In the genomic region with DNA sequence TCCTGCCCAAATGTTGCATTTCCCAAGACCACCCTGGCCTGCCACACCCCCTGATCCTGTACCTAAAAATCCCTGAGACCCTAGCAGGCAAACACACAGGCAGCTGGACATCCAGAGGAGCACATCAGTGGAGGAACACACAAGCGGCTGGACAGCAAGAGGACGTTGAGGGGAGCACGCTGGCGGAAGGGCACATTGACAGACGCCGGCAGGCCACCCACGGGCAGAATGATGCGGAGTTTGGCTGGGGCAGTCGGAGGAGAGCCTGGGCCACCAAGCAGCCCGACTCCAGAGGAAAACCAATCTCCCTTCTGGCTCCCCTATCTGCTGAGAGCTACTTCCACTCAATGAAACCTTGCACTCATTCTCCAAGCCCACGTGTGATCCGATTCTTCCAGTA, we compare ENCODE assay signal across 16 cellular contexts. TPM values are rescaled to one million over a fixed set of nuclear protein-coding genes. Genes with fewer than 3 reads are reported as not detected.
DNase-seq lines count a peak whose midpoint lies in the region; ATAC-seq, FAIRE-seq and TF ChIP-seq lines count a peak whose summit lies in the region.
"Had no signal": no experiment of that assay in that cellular context is flagged by ENCODE, and none has a peak within 500 bp of the region (broad histone marks: within the 10 kb centered on the region; RNA-seq: fewer than 3 reads in every experiment).

No MANE protein-coding gene starts in this region.

- H3K9me3 Mint-ChIP-seq in stimulated activated effector memory CD8-positive, alpha-beta T cell treated with anti-CD3 and anti-CD28 coated beads, Interleukin-12 subunit alpha, Interleukin-12 subunit beta, amount 100 ng/mL, for 72 hours: no peaks in the 10 kb centered on the region
- H3K9me3 Mint-ChIP-seq: CD8-positive, alpha-beta T cell; H9 had no signal

- H3K27ac ChIP-seq in BLaER1 (no peak overlapping the region), kidney (ENCODE audit: low read depth in 2 of 2, low read length in 2 of 2) (no peak overlapping the region), thyroid gland (no peak overlapping the region)
- H3K27ac ChIP-seq in BLaER1 treated with 17β-estradiol and CSF1 and Interleukin-3, amounts not matched to agents 10 nM and 100 nM: 0 out of 22 replicates have a peak overlapping the region, but pooled peaks of 1 of the 11 experiments have one; percentile 7

- H3K27me3 ChIP-seq in BLaER1 (no peaks in the 10 kb centered on the region), thyroid gland (no peaks in the 10 kb centered on the region)
- no peaks in the 10 kb centered on the region for H3K27me3 ChIP-seq in BLaER1 treated with 17β-estradiol and CSF1 and Interleukin-3, amounts not matched to agents 10 nM and 100 nM
- H3K27me3 ChIP-seq: BE2C had no signal

- ATAC-seq in stimulated activated effector memory CD8-positive, alpha-beta T cell treated with anti-CD3 and anti-CD28 coated beads, Interleukin-12 subunit alpha, Interleukin-12 subunit beta, amount 100 ng/mL, for 72 hours: no peak
- ATAC-seq in omental fat pad (ENCODE audit: low FRiP score): no peak
- ATAC-seq: CD8-positive, alpha-beta T cell had no signal

- H4K20me1 ChIP-seq in BLaER1: peaks cover 13% of the 10 kb centered on the region; the same call in 1 of the 2 replicates
- H4K20me1 ChIP-seq in BLaER1 treated with 17β-estradiol and CSF1 and Interleukin-3, amounts not matched to agents 10 nM and 100 nM: peaks cover 0 to 43% (median 0%) of the 10 kb centered on the region in 11 experiments; a peak in 3 of 22 replicates

- peak overlapping the region; percentile 81 for H3K4me2 ChIP-seq in BLaER1
- peak overlapping the region in 8 of 11 experiments; percentile 58 to 90 (median 74); a peak in 15 of 22 replicates for H3K4me2 ChIP-seq in BLaER1 treated with 17β-estradiol and CSF1 and Interleukin-3, amounts not matched to agents 10 nM and 100 nM

- peaks cover 6% of the 10 kb centered on the region for H3K36me3 Mint-ChIP-seq in stimulated activated effector memory CD8-positive, alpha-beta T cell treated with anti-CD3 and anti-CD28 coated beads, Interleukin-12 subunit alpha, Interleukin-12 subunit beta, amount 100 ng/mL, for 72 hours

- no peak for TF ChIP-seq POLR2A in thyroid gland (IDR thresholded peaks at IDR 0.05)

- intact Hi-C loops in kidney (cut with DNase I) (no loop called here), thyroid gland (cut with DNase I) (no loop called here)

- no peak overlapping the region for H3K9ac ChIP-seq in BLaER1
- no peak overlapping the region for H3K9ac ChIP-seq in BLaER1 treated with 17β-estradiol and CSF1 and Interleukin-3, amounts not matched to agents 10 nM and 100 nM
- H3K9ac ChIP-seq in kidney (ENCODE audit: low read length in 2 of 2): no peak overlapping the region

- WGBS in thyroid gland, 2 donors: 83% methylated on average over 8 to 12 of the region's 12 CpGs

- peak; percentile 38 for DNase-seq in kidney
- DNase-seq in stimulated activated effector memory CD8-positive, alpha-beta T cell treated with anti-CD3 and anti-CD28 coated beads, Interleukin-12 subunit alpha, Interleukin-12 subunit beta, amount 100 ng/mL, for 72 hours (ENCODE audit: low spot score in 2 of 2): no peak
- DNase-seq in omental fat pad (ENCODE audit: low spot score): no peak
- no peak for DNase-seq in thyroid gland
- DNase-seq: ACHN; BE2C; Calu3; CD8-positive, alpha-beta T cell; DMS79 treated with DMSO at 0.1 percent for 48 hours; GF-D8; GOT3; H9 had no signal

- peak overlapping the region; percentile 26 for H3K27ac Mint-ChIP-seq in stimulated activated effector memory CD8-positive, alpha-beta T cell treated with anti-CD3 and anti-CD28 coated beads, Interleukin-12 subunit alpha, Interleukin-12 subunit beta, amount 100 ng/mL, for 72 hours
- H3K27ac Mint-ChIP-seq: CD8-positive, alpha-beta T cell had no signal

- H3K4me3 ChIP-seq in BLaER1 (no peak overlapping the region), kidney (ENCODE audit: low read length in 2 of 2) (no peak overlapping the region), thyroid gland (replicated peaks in 1 of 3) (no peak overlapping the region)
- H3K4me3 ChIP-seq in BLaER1 treated with 17β-estradiol and CSF1 and Interleukin-3, amounts not matched to agents 10 nM and 100 nM: no peak overlapping the region

- H3K36me3 ChIP-seq in BLaER1: no peaks in the 10 kb centered on the region
- no peaks in the 10 kb centered on the region for H3K36me3 ChIP-seq in BLaER1 treated with 17β-estradiol and CSF1 and Interleukin-3, amounts not matched to agents 10 nM and 100 nM
- peaks cover 0 to 5% of the 10 kb centered on the region in 2 donors for H3K36me3 ChIP-seq in kidney (ENCODE audit: control insufficient read depth in 1 of 2, insufficient read depth in 2 of 2, low read length in 2 of 2)
- H3K36me3 ChIP-seq in thyroid gland: no peaks in the 10 kb centered on the region
- H3K36me3 ChIP-seq: BE2C had no signal

- H3K4me1 Mint-ChIP-seq in stimulated activated effector memory CD8-positive, alpha-beta T cell treated with anti-CD3 and anti-CD28 coated beads, Interleukin-12 subunit alpha, Interleukin-12 subunit beta, amount 100 ng/mL, for 72 hours: peaks cover 9% of the 10 kb centered on the region

- peaks cover 85% of the 10 kb centered on the region for H3K4me1 ChIP-seq in BLaER1
- H3K4me1 ChIP-seq in BLaER1 treated with 17β-estradiol and CSF1 and Interleukin-3, amounts not matched to agents 10 nM and 100 nM: peaks cover 15 to 87% (median 82%) of the 10 kb centered on the region in 10 experiments; a peak in 19 of 20 replicates
- peaks cover 14 to 20% of the 10 kb centered on the region in 2 donors for H3K4me1 ChIP-seq in kidney (ENCODE audit: control insufficient read depth in 1 of 2, insufficient read depth in 1 of 2, low read depth in 1 of 2, low read length in 2 of 2)
- H3K4me1 ChIP-seq in thyroid gland: no peaks in the 10 kb centered on the region
- H3K4me1 ChIP-seq: BE2C had no signal

- H3K4me3 Mint-ChIP-seq in stimulated activated effector memory CD8-positive, alpha-beta T cell treated with anti-CD3 and anti-CD28 coated beads, Interleukin-12 subunit alpha, Interleukin-12 subunit beta, amount 100 ng/mL, for 72 hours: no peak overlapping the region
- H3K4me3 Mint-ChIP-seq: CD14-positive monocyte; CD8-positive, alpha-beta T cell; H9 had no signal

- FAIRE-seq in kidney (lab: Jason Lieb, UNC): no peak
- FAIRE-seq: A204.1 had no signal

- H3K9me3 ChIP-seq in BLaER1: no peaks in the 10 kb centered on the region
- no peaks in the 10 kb centered on the region for H3K9me3 ChIP-seq in BLaER1 treated with 17β-estradiol and CSF1 and Interleukin-3, amounts not matched to agents 10 nM and 100 nM (replicated peaks in 1 of 11)
- H3K9me3 ChIP-seq in kidney (ENCODE audit: control insufficient read depth in 1 of 2, low read length in 2 of 2): no peaks in the 10 kb centered on the region
- H3K9me3 ChIP-seq in thyroid gland: no peaks in the 10 kb centered on the region
- H3K9me3 ChIP-seq: BE2C had no signal

- TF ChIP-seq CTCF in kidney (IDR thresholded peaks at IDR 0.05; ENCODE audit: borderline replicate concordance, extremely low read depth, insufficient read depth) (no peak), omental fat pad (IDR thresholded peaks at IDR 0.05) (no peak), thyroid gland (IDR thresholded peaks at IDR 0.05) (no peak)

RNA-seq across cellular contexts. Expression of a gene that starts 47.7 kb away (rescaled TPM):
- 19.6 TPM for total RNA-seq in kidney
- 132 TPM for polyA plus RNA-seq in kidney (ENCODE audit: insufficient read depth, low read depth, low replicate concordance)
- total RNA-seq in omental fat pad: 1 to 10 TPM in 1 of 4 donors, under 1 TPM in 1, not detected in 2; 0.38 to 4.0 TPM
- total RNA-seq in thyroid gland: under 1 TPM in 1 of 4 donors, not detected in 3; 0.22 TPM
- total RNA-seq: Calu3; CD8-positive, alpha-beta T cell had no signal
- polyA plus RNA-seq: CD14-positive monocyte had no signal
